In genomic region chr7:52482076-52482475, GRCh38 we compare ENCODE assay signal across 21 cellular contexts.
"Had no signal": no experiment of that assay in that cellular context is flagged by ENCODE, and none has a peak within 500 bp of the region (broad histone marks: within the 10 kb centered on the region; RNA-seq: fewer than 3 reads in every experiment).

No MANE protein-coding gene starts in this region.

- H3K27ac ChIP-seq: heart right ventricle, neutrophil, psoas muscle, right lobe of liver, stomach, thoracic aorta, transverse colon had no signal

- H3K36me3 ChIP-seq: heart right ventricle, neutrophil, right lobe of liver, stomach, thoracic aorta, transverse colon had no signal

- H3K27me3 ChIP-seq: heart right ventricle, neutrophil, right lobe of liver, stomach, transverse colon had no signal

- FAIRE-seq: colon, endothelial cell of umbilical vein had no signal

- H3K9me3 ChIP-seq: heart right ventricle, mucosa of descending colon, neutrophil, psoas muscle, right lobe of liver, stomach, thoracic aorta, transverse colon had no signal

- H3K4me3 ChIP-seq: heart right ventricle, mucosa of descending colon, psoas muscle, right lobe of liver, stomach, thoracic aorta, transverse colon had no signal

- H3K4me1 ChIP-seq: heart right ventricle, psoas muscle, right lobe of liver, stomach, transverse colon had no signal

- DNase-seq: erythroblast; foreskin melanocyte; heart right ventricle; hypothalamus; islet precursor cell; mammary epithelial cell; mucosa of descending colon; naive thymus-derived CD8-positive, alpha-beta T cell; psoas muscle; retina; right lobe of liver; stimulated activated CD4-positive, alpha-beta T cell treated with anti-CD3 and anti-CD28 coated beads, Interleukin-2, amount 100 ng/mL, for 24 hours; stimulated activated naive CD4-positive, alpha-beta T cell; stomach; substantia nigra; transverse colon had no signal

- ATAC-seq: heart right ventricle; left lobe of liver; mucosa of descending colon; naive thymus-derived CD8-positive, alpha-beta T cell; psoas muscle; right lobe of liver had no signal
